1 cellular context compared by ENCODE assay signal in genomic region chr15:78396186-78396814, GRCh38.
A peak's percentile ranks its signal among the peaks of the same experiment; 100 is the strongest.
TF ChIP-seq lines count a peak whose summit lies in the region.

No MANE protein-coding gene starts in this region.

TF ChIP-seq in H1, 55 proteins besides CTCF, POLR2A, EP300 and RAD21:
- TF ChIP-seq SIRT6 (IDR thresholded peaks at IDR 0.05; ENCODE audit: low read length) = no peak
- no peak for TF ChIP-seq SP1 (IDR thresholded peaks at IDR 0.05; ENCODE audit: low read depth, low read length)
- peak; percentile 82 for TF ChIP-seq KDM1A (IDR thresholded peaks at IDR 0.05; ENCODE audit: borderline replicate concordance, low read length)
